16 cellular contexts compared by ENCODE assay signal in genomic region chr2:74512744-74513604, GRCh38. TPM values are rescaled to one million over a fixed set of nuclear protein-coding genes. Genes with fewer than 3 reads are reported as not detected.
DNase-seq lines count a peak whose midpoint lies in the region; TF ChIP-seq lines count a peak whose summit lies in the region.
"Had no signal": no experiment of that assay in that cellular context is flagged by ENCODE, and none has a peak within 500 bp of the region (broad histone marks: within the 10 kb centered on the region; RNA-seq: fewer than 3 reads in every experiment).

No MANE protein-coding gene starts in this region.

- H3K36me3 ChIP-seq in neural progenitor cell: no peaks in the 10 kb centered on the region
- H3K36me3 ChIP-seq: adrenal gland, ovary, tibial artery had no signal

- H3K4me3 Mint-ChIP-seq in IgD-negative memory B cell (peak overlapping the region in 3 of 4 donors; percentile 23 to 79 (median 60)), chondrocyte (ENCODE audit: unreplicated experiment) (no peak overlapping the region), neural progenitor cell (peak overlapping the region; percentile 66)

- TF ChIP-seq CTCF in chondrocyte (IDR thresholded peaks at IDR 0.05) (no peak), neural progenitor cell (IDR thresholded peaks at IDR 0.05) (no peak)

- no peaks in the 10 kb centered on the region for H3K9me3 Mint-ChIP-seq in IgD-negative memory B cell
- no peaks in the 10 kb centered on the region for H3K9me3 Mint-ChIP-seq in chondrocyte (ENCODE audit: low read depth)
- peaks cover 10% of the 10 kb centered on the region for H3K9me3 Mint-ChIP-seq in neural progenitor cell

- peak overlapping the region; percentile 20 for H3K4me3 ChIP-seq in neural progenitor cell
- H3K4me3 ChIP-seq: adrenal gland, ovary, tibial artery had no signal

- in situ Hi-C loops in KBM-7 (cut with MboI; ENCODE audit: low pct_unique_long_range_greater_than_20kb, low sequenced_read_pairs): no loop called here

- H3K27me3 Mint-ChIP-seq in IgD-negative memory B cell: peaks cover 45% of the 10 kb centered on the region
- peaks cover 63% of the 10 kb centered on the region for H3K27me3 Mint-ChIP-seq in chondrocyte (ENCODE audit: low read depth)
- H3K27me3 Mint-ChIP-seq in neural progenitor cell (ENCODE audit: insufficient read depth, low read depth): peaks cover 71% of the 10 kb centered on the region

- no peak overlapping the region for H3K27ac ChIP-seq in neural progenitor cell
- H3K27ac ChIP-seq: coronary artery, ovary, tibial artery had no signal

- peaks cover 21% of the 10 kb centered on the region for H3K4me1 ChIP-seq in neural progenitor cell

- H3K79me2 ChIP-seq in neural progenitor cell (ENCODE audit: low read depth): no peaks in the 10 kb centered on the region

- H3K36me3 Mint-ChIP-seq in IgD-negative memory B cell (peaks cover 4% of the 10 kb centered on the region), chondrocyte (ENCODE audit: low read depth) (peaks cover 1% of the 10 kb centered on the region), neural progenitor cell (peaks cover 5% of the 10 kb centered on the region)
- H3K36me3 Mint-ChIP-seq: immature natural killer cell had no signal

- peaks cover 26% of the 10 kb centered on the region for H4K20me1 ChIP-seq in neural progenitor cell (ENCODE audit: low read depth)

- H3K9me3 ChIP-seq in neural progenitor cell (ENCODE audit: low read depth): no peaks in the 10 kb centered on the region
- H3K9me3 ChIP-seq: adrenal gland, ovary, tibial artery had no signal

- DNase-seq in NCI-H748 (lab: John Stamatoyannopoulos, UW; ENCODE audit: unreplicated experiment): peak; percentile 11
- no peak for DNase-seq in NCI-H748 treated with DMSO at 0.1 percent for 48 hours (lab: John Stamatoyannopoulos, UW)
- DNase-seq in chondrocyte (ENCODE audit: low spot score): peak; percentile 66
- DNase-seq in neural progenitor cell (ENCODE audit: low spot score): peak; percentile 82
- no peak for DNase-seq in putamen (ENCODE audit: low spot score)
- no peak for DNase-seq in KBM-7
- DNase-seq in cortex of kidney (lab: John Stamatoyannopoulos, UW): no peak
- DNase-seq: DMS153, immature natural killer cell, NCI-H1105, tibial artery had no signal

- H3K4me1 Mint-ChIP-seq in IgD-negative memory B cell (peaks cover 17 to 20% (median 19%) of the 10 kb centered on the region in 3 donors), chondrocyte (ENCODE audit: low read depth) (peaks cover 13% of the 10 kb centered on the region), neural progenitor cell (peaks cover 25% of the 10 kb centered on the region)

- H3K9ac ChIP-seq in neural progenitor cell: no peak overlapping the region

- H3K4me2 ChIP-seq in neural progenitor cell: peak overlapping the region; percentile 73

- H3F3A ChIP-seq in neural progenitor cell (ENCODE audit: low read depth): peaks cover 56% of the 10 kb centered on the region

- H3K27ac Mint-ChIP-seq in IgD-negative memory B cell: peak overlapping the region in 1 of 3 donors; percentile 66
- H3K27ac Mint-ChIP-seq in chondrocyte (ENCODE audit: unreplicated experiment): no peak overlapping the region
- H3K27ac Mint-ChIP-seq in neural progenitor cell: no peak overlapping the region
- H3K27ac Mint-ChIP-seq: immature natural killer cell had no signal

- H3K27me3 ChIP-seq in neural progenitor cell: peaks cover 100% of the 10 kb centered on the region

- H2AFZ ChIP-seq in neural progenitor cell (replicated peaks): no peak overlapping the region

RNA-seq across cellular contexts. Expression of gene TLX2, which starts 1.3 kb away (rescaled TPM):
- polyA plus RNA-seq in IgD-negative memory B cell: not detected
- 0.10 TPM in 1 of 3 replicates, not detected in the others for total RNA-seq in chondrocyte
- not detected in 2 replicates for total RNA-seq in neural progenitor cell (ENCODE audit: low replicate concordance)
- total RNA-seq: ovary, Right ventricle myocardium inferior had no signal
- polyA plus RNA-seq: immature natural killer cell, ovary had no signal

RNA-seq across cellular contexts. Expression of gene PCGF1, which starts 5.5 kb away (rescaled TPM):
- polyA plus RNA-seq in IgD-negative memory B cell: 14.7 TPM
- 26.1 to 30.7 TPM (median 30.0 TPM) in 3 replicates for total RNA-seq in chondrocyte
- total RNA-seq in neural progenitor cell (ENCODE audit: low replicate concordance): 10.9 and 13.8 TPM in 2 replicates

RNA-seq across cellular contexts. Expression of gene DQX1, which starts 13.1 kb away (rescaled TPM):
- 0.70 TPM for polyA plus RNA-seq in IgD-negative memory B cell
- total RNA-seq in chondrocyte: 0.34 TPM in 1 of 3 replicates, not detected in the others
- total RNA-seq in neural progenitor cell (ENCODE audit: low replicate concordance): 0.11 and 0.71 TPM in 2 replicates
- total RNA-seq: Right ventricle myocardium inferior had no signal
- polyA plus RNA-seq: immature natural killer cell had no signal

RNA-seq across cellular contexts. Expression of gene LBX2, which starts 13.6 kb away (rescaled TPM):
- polyA plus RNA-seq in IgD-negative memory B cell: not detected
- total RNA-seq in chondrocyte: 0.90 to 2.3 TPM (median 1.3 TPM) in 3 replicates
- total RNA-seq in neural progenitor cell (ENCODE audit: low replicate concordance): 0.12 TPM in 1 of 2 replicates, not detected in the other
- polyA plus RNA-seq: immature natural killer cell had no signal

RNA-seq across cellular contexts. Expression of gene AUP1, which starts 16.5 kb away (rescaled TPM):
- 108 TPM for polyA plus RNA-seq in IgD-negative memory B cell
- total RNA-seq in chondrocyte (76.8 to 94.3 TPM (median 79.8 TPM) in 3 replicates), neural progenitor cell (ENCODE audit: low replicate concordance) (47.9 and 73.7 TPM in 2 replicates)

Comparison
In these comparisons a context has a peak if more than half of its experiments do, and no peak if none do; other contexts are left out.
1. DNase-seq: peak in NCI-H748 (single experiment), chondrocyte (single experiment) and neural progenitor cell (single experiment); none in NCI-H748 treated with DMSO at 0.1 percent for 48 hours (single experiment), putamen (single experiment), KBM-7 (single experiment) and cortex of kidney (single experiment).